In the genomic region with DNA sequence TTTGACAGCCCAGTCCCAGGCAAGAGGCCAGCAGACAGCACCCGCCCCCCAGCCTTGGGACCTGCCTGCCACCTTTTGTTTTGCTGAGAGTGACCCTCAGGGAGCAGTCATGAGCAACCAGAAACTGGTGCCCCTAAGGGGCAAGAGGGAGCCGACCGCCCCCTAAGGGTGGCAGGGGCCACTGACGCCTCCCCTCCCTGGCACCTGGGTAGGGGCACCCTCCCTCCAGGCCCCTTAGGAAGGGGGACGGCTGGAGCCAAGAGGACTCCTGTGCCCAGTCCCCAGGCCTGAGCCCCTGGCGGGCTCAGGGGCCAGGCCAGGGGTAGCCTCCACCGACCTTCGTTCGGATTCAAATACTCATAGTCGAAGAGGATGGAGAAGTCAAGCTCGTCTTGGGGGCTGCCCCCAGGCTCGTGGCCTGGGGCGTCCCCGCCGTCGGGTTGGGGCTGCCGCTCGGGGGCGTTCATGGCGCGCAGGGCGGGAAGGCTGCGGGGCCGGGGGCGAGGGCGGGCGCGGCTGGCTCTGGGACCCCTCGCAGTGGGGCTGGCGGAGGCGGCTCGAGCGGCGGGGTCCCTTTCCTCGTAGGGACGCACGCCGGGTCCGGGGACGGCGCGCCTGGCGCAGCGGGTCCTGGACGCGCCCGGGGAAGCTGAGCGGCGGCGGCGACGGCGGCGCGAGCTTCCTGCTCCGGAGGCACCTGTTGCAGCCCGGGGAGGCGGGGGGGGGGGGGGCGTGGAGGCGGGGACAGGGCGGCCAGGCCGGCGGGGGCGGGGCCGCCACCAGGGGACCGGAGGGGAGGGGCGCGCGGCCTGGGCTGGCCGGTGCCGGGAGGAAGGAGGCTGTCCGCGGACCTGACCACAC, we compare ENCODE assay signal across 1 cellular context.
TF ChIP-seq lines count a peak whose summit lies in the region.

A gene (minus strand): TSS at position 687 of the 861 bp plus-strand sequence. CDS start 220 bp downstream, at position 467.

TF ChIP-seq in HepG2, 621 proteins besides CTCF, POLR2A, EP300 and RAD21 (continued from another document and continues in another):
- no peak for TF ChIP-seq ZNF703 (CRISPR knock-in tag; IDR thresholded peaks at IDR 0.05; ENCODE audit: borderline replicate concordance)
- no peak for TF ChIP-seq ZNF205 (CRISPR knock-in tag; IDR thresholded peaks at IDR 0.05)
- TF ChIP-seq ZNF644 (CRISPR knock-in tag; IDR thresholded peaks at IDR 0.05; ENCODE audit: low read depth): no peak
- TF ChIP-seq, protein P1, sequence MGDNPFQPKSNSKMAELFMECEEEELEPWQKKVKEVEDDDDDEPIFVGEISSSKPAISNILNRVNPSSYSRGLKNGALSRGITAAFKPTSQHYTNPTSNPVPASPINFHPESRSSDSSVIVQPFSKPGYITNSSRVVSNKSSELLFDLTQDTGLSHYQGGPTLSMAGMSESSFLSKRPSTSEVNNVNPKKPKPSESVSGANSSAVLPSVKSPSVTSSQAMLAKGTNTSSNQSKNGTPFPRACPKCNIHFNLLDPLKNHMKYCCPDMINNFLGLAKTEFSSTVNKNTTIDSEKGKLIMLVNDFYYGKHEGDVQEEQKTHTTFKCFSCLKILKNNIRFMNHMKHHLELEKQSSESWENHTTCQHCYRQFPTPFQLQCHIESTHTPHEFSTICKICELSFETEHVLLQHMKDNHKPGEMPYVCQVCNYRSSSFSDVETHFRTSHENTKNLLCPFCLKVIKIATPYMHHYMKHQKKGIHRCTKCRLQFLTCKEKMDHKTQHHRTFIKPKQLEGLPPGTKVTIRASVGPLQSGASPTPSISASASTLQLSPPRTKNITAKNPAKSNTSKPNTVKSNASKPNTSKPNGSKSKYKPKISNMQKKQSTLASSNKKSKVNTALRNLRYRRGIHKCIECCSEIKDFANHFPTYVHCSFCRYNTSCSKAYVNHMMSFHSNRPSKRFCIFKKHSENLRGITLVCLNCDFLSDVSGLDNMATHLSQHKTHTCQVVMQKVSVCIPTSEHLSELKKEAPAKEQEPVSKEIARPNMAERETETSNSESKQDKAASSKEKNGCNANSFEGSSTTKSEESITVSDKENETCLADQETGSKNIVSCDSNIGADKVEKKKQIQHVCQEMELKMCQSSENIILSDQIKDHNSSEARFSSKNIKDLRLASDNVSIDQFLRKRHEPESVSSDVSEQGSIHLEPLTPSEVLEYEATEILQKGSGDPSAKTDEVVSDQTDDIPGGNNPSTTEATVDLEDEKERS (CRISPR knock-in tag; IDR thresholded peaks at IDR 0.05): no peak
- TF ChIP-seq, protein P2, sequence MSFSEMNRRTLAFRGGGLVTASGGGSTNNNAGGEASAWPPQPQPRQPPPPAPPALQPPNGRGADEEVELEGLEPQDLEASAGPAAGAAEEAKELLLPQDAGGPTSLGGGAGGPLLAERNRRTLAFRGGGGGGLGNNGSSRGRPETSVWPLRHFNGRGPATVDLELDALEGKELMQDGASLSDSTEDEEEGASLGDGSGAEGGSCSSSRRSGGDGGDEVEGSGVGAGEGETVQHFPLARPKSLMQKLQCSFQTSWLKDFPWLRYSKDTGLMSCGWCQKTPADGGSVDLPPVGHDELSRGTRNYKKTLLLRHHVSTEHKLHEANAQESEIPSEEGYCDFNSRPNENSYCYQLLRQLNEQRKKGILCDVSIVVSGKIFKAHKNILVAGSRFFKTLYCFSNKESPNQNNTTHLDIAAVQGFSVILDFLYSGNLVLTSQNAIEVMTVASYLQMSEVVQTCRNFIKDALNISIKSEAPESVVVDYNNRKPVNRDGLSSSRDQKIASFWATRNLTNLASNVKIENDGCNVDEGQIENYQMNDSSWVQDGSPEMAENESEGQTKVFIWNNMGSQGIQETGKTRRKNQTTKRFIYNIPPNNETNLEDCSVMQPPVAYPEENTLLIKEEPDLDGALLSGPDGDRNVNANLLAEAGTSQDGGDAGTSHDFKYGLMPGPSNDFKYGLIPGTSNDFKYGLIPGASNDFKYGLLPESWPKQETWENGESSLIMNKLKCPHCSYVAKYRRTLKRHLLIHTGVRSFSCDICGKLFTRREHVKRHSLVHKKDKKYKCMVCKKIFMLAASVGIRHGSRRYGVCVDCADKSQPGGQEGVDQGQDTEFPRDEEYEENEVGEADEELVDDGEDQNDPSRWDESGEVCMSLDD (CRISPR knock-in tag; IDR thresholded peaks at IDR 0.05; ENCODE audit: borderline replicate concordance): no peak
- TF ChIP-seq, protein P3, sequence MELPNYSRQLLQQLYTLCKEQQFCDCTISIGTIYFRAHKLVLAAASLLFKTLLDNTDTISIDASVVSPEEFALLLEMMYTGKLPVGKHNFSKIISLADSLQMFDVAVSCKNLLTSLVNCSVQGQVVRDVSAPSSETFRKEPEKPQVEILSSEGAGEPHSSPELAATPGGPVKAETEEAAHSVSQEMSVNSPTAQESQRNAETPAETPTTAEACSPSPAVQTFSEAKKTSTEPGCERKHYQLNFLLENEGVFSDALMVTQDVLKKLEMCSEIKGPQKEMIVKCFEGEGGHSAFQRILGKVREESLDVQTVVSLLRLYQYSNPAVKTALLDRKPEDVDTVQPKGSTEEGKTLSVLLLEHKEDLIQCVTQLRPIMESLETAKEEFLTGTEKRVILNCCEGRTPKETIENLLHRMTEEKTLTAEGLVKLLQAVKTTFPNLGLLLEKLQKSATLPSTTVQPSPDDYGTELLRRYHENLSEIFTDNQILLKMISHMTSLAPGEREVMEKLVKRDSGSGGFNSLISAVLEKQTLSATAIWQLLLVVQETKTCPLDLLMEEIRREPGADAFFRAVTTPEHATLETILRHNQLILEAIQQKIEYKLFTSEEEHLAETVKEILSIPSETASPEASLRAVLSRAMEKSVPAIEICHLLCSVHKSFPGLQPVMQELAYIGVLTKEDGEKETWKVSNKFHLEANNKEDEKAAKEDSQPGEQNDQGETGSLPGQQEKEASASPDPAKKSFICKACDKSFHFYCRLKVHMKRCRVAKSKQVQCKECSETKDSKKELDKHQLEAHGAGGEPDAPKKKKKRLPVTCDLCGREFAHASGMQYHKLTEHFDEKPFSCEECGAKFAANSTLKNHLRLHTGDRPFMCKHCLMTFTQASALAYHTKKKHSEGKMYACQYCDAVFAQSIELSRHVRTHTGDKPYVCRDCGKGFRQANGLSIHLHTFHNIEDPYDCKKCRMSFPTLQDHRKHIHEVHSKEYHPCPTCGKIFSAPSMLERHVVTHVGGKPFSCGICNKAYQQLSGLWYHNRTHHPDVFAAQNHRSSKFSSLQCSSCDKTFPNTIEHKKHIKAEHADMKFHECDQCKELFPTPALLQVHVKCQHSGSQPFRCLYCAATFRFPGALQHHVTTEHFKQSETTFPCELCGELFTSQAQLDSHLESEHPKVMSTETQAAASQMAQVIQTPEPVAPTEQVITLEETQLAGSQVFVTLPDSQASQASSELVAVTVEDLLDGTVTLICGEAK (IDR thresholded peaks at IDR 0.05): no peak
- TF ChIP-seq, protein P3 (CRISPR knock-in tag; IDR thresholded peaks at IDR 0.05): 0 out of 2 replicates have a peak, but pooled peaks have one; percentile 12
- TF ChIP-seq JARID2 (CRISPR knock-in tag; IDR thresholded peaks at IDR 0.05; ENCODE audit: insufficient replicate concordance): no peak
- no peak for TF ChIP-seq ZNF572 (CRISPR knock-in tag; IDR thresholded peaks at IDR 0.05)
- no peak for TF ChIP-seq ZNF569 (CRISPR knock-in tag; IDR thresholded peaks at IDR 0.05; ENCODE audit: borderline replicate concordance)
- no peak for TF ChIP-seq KDM6A (CRISPR knock-in tag; IDR thresholded peaks at IDR 0.05; ENCODE audit: low read depth)
- no peak for TF ChIP-seq NBN (conservative IDR thresholded peaks at IDR 0.05)
- TF ChIP-seq SNRNP70 (IDR thresholded peaks at IDR 0.05; ENCODE audit: low read depth, low read length): no peak
- no peak for TF ChIP-seq ZNF224 (CRISPR knock-in tag; IDR thresholded peaks at IDR 0.05)
- TF ChIP-seq RFXANK (CRISPR knock-in tag; IDR thresholded peaks at IDR 0.05): no peak
- no peak for TF ChIP-seq RFXAP (CRISPR knock-in tag; IDR thresholded peaks at IDR 0.05; ENCODE audit: borderline replicate concordance)
- TF ChIP-seq ZNF713 (CRISPR knock-in tag; IDR thresholded peaks at IDR 0.05): no peak
- no peak for TF ChIP-seq MYNN (CRISPR knock-in tag; IDR thresholded peaks at IDR 0.05; ENCODE audit: low read depth)
- TF ChIP-seq ZNF749 (CRISPR knock-in tag; IDR thresholded peaks at IDR 0.05; ENCODE audit: borderline replicate concordance): no peak
- TF ChIP-seq SMC3 (IDR thresholded peaks at IDR 0.05; ENCODE audit: low read length): no peak
- no peak for TF ChIP-seq ATM (IDR thresholded peaks at IDR 0.05; ENCODE audit: borderline replicate concordance)
- TF ChIP-seq, protein P4, sequence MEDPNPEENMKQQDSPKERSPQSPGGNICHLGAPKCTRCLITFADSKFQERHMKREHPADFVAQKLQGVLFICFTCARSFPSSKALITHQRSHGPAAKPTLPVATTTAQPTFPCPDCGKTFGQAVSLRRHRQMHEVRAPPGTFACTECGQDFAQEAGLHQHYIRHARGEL (CRISPR knock-in tag; IDR thresholded peaks at IDR 0.05): no peak
- TF ChIP-seq HMG20A (CRISPR knock-in tag; IDR thresholded peaks at IDR 0.05; ENCODE audit: borderline replicate concordance): no peak
- TF ChIP-seq GFI1 (CRISPR knock-in tag; IDR thresholded peaks at IDR 0.05; ENCODE audit: borderline replicate concordance): no peak
- TF ChIP-seq ZNF431 (CRISPR knock-in tag; IDR thresholded peaks at IDR 0.05; ENCODE audit: borderline replicate concordance, low read depth): no peak
- TF ChIP-seq ZNF891 (CRISPR knock-in tag; IDR thresholded peaks at IDR 0.05): no peak
- no peak for TF ChIP-seq EHMT2 (IDR thresholded peaks at IDR 0.05; ENCODE audit: borderline replicate concordance, low read depth, low read length)
- TF ChIP-seq, protein P5, sequence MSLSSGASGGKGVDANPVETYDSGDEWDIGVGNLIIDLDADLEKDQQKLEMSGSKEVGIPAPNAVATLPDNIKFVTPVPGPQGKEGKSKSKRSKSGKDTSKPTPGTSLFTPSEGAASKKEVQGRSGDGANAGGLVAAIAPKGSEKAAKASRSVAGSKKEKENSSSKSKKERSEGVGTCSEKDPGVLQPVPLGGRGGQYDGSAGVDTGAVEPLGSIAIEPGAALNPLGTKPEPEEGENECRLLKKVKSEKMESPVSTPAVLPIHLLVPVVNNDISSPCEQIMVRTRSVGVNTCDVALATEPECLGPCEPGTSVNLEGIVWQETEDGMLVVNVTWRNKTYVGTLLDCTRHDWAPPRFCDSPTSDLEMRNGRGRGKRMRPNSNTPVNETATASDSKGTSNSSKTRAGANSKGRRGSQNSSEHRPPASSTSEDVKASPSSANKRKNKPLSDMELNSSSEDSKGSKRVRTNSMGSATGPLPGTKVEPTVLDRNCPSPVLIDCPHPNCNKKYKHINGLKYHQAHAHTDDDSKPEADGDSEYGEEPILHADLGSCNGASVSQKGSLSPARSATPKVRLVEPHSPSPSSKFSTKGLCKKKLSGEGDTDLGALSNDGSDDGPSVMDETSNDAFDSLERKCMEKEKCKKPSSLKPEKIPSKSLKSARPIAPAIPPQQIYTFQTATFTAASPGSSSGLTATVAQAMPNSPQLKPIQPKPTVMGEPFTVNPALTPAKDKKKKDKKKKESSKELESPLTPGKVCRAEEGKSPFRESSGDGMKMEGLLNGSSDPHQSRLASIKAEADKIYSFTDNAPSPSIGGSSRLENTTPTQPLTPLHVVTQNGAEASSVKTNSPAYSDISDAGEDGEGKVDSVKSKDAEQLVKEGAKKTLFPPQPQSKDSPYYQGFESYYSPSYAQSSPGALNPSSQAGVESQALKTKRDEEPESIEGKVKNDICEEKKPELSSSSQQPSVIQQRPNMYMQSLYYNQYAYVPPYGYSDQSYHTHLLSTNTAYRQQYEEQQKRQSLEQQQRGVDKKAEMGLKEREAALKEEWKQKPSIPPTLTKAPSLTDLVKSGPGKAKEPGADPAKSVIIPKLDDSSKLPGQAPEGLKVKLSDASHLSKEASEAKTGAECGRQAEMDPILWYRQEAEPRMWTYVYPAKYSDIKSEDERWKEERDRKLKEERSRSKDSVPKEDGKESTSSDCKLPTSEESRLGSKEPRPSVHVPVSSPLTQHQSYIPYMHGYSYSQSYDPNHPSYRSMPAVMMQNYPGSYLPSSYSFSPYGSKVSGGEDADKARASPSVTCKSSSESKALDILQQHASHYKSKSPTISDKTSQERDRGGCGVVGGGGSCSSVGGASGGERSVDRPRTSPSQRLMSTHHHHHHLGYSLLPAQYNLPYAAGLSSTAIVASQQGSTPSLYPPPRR (CRISPR knock-in tag; IDR thresholded peaks at IDR 0.05; ENCODE audit: borderline replicate concordance): no peak
- peak; percentile 39 for TF ChIP-seq ZSCAN21 (CRISPR knock-in tag; IDR thresholded peaks at IDR 0.05; ENCODE audit: borderline replicate concordance)
- no peak for TF ChIP-seq ZNF678 (CRISPR knock-in tag; IDR thresholded peaks at IDR 0.05)
- no peak for TF ChIP-seq CREB1 (IDR thresholded peaks at IDR 0.05)
- TF ChIP-seq CREB1 (CRISPR knock-in tag; IDR thresholded peaks at IDR 0.05): no peak
- peak; percentile 50; the same call in 1 of the 2 replicates for TF ChIP-seq ZNF274 (CRISPR knock-in tag; IDR thresholded peaks at IDR 0.05)
